1 cellular context compared by ENCODE assay signal in genomic region chr3:4493008-4493930, GRCh38.
A peak's percentile ranks its signal among the peaks of the same experiment; 100 is the strongest.
TF ChIP-seq lines count a peak whose summit lies in the region.

Gene ITPR1, plus strand, starts transcription at chr3:4493348. Its CDS starts 23,144 bp downstream, at chr3:4516492.

TF ChIP-seq in HepG2, 621 proteins besides CTCF, POLR2A, EP300 and RAD21 (continued from another document and continues in another):
- no peak for TF ChIP-seq GRHL1 (CRISPR knock-in tag; conservative IDR thresholded peaks at IDR 0.05)
- no peak for TF ChIP-seq ETS1 (CRISPR knock-in tag; IDR thresholded peaks at IDR 0.05)
- TF ChIP-seq THAP9 (CRISPR knock-in tag; IDR thresholded peaks at IDR 0.05; ENCODE audit: borderline replicate concordance): peak; percentile 44; the same call in 1 of the 2 replicates
- no peak for TF ChIP-seq ZEB1 (IDR thresholded peaks at IDR 0.05; ENCODE audit: insufficient replicate concordance, low read depth)
- TF ChIP-seq ZNF557 (CRISPR knock-in tag; IDR thresholded peaks at IDR 0.05): peak; percentile 60; the same call in 1 of the 2 replicates
- TF ChIP-seq RBM39 (IDR thresholded peaks at IDR 0.05; ENCODE audit: low read depth, low read length, poor library complexity, severe bottlenecking): peak; percentile 77
- TF ChIP-seq MEF2D (CRISPR knock-in tag; IDR thresholded peaks at IDR 0.05): peak; percentile 66
- TF ChIP-seq ZNF800 (CRISPR knock-in tag; IDR thresholded peaks at IDR 0.05): no peak
- TF ChIP-seq ZNF33A (CRISPR knock-in tag; IDR thresholded peaks at IDR 0.05; ENCODE audit: borderline replicate concordance): no peak
- peak; percentile 65 for TF ChIP-seq TBL1XR1 (IDR thresholded peaks at IDR 0.05; ENCODE audit: borderline replicate concordance, low read length, partially characterized antibody)
- TF ChIP-seq PHF20 (CRISPR knock-in tag; IDR thresholded peaks at IDR 0.05): 0 out of 2 replicates have a peak, but pooled peaks have one; percentile 47
- TF ChIP-seq TCF7 (IDR thresholded peaks at IDR 0.05; ENCODE audit: low read depth): 0 out of 2 replicates have a peak, but pooled peaks have one; percentile 5
- TF ChIP-seq ZNF282 (IDR thresholded peaks at IDR 0.05; ENCODE audit: partially characterized antibody): no peak
- TF ChIP-seq SNAPC5 (CRISPR knock-in tag; IDR thresholded peaks at IDR 0.05; ENCODE audit: borderline replicate concordance): no peak
- TF ChIP-seq ISL2 (CRISPR knock-in tag; IDR thresholded peaks at IDR 0.05): peak; percentile 62; the same call in 1 of the 2 replicates
- no peak for TF ChIP-seq CEBPZ (IDR thresholded peaks at IDR 0.05; ENCODE audit: low read length)
- TF ChIP-seq HBP1 (CRISPR knock-in tag; IDR thresholded peaks at IDR 0.05; ENCODE audit: low read depth): no peak; the same call in 1 of the 2 replicates
- peak; percentile 89 for TF ChIP-seq MTERF4 (CRISPR knock-in tag; IDR thresholded peaks at IDR 0.05)
- peak; percentile 74; the same call in 1 of the 2 replicates for TF ChIP-seq IRF9 (CRISPR knock-in tag; IDR thresholded peaks at IDR 0.05; ENCODE audit: borderline replicate concordance)
- no peak for TF ChIP-seq TCF7L2 (IDR thresholded peaks at IDR 0.05; ENCODE audit: low read depth, low read length)
- no peak for TF ChIP-seq FLYWCH1 (CRISPR knock-in tag; IDR thresholded peaks at IDR 0.05)
- no peak for TF ChIP-seq ATM (IDR thresholded peaks at IDR 0.05; ENCODE audit: borderline replicate concordance)
- no peak for TF ChIP-seq HDAC6 (IDR thresholded peaks at IDR 0.05; ENCODE audit: low read depth, low read length)
- peak; percentile 65; the same call in 1 of the 2 replicates for TF ChIP-seq ZNF780A (CRISPR knock-in tag; IDR thresholded peaks at IDR 0.05)
- no peak; the same call in 1 of the 2 replicates for TF ChIP-seq RARG (CRISPR knock-in tag; IDR thresholded peaks at IDR 0.05; ENCODE audit: low read depth)
- TF ChIP-seq ZBTB21 (CRISPR knock-in tag; IDR thresholded peaks at IDR 0.05): no peak
- 0 out of 2 replicates have a peak, but pooled peaks have one; percentile 61 for TF ChIP-seq ZNF746 (CRISPR knock-in tag; IDR thresholded peaks at IDR 0.05)
- no peak for TF ChIP-seq KAT2B (IDR thresholded peaks at IDR 0.05; ENCODE audit: borderline replicate concordance, low read depth, low read length)
- TF ChIP-seq ZNF891 (CRISPR knock-in tag; IDR thresholded peaks at IDR 0.05): peak; percentile 17; the same call in 1 of the 2 replicates
- TF ChIP-seq USF2 (IDR thresholded peaks at IDR 0.05; ENCODE audit: low read depth, low read length): no peak
- 0 out of 2 replicates have a peak, but pooled peaks have one; percentile 38 for TF ChIP-seq USF2 (CRISPR knock-in tag; IDR thresholded peaks at IDR 0.05; ENCODE audit: borderline replicate concordance)
- no peak for TF ChIP-seq SNRNP70 (IDR thresholded peaks at IDR 0.05; ENCODE audit: low read depth, low read length)
- peak; percentile 72; the same call in 1 of the 2 replicates for TF ChIP-seq HOXA9 (CRISPR knock-in tag; IDR thresholded peaks at IDR 0.05; ENCODE audit: borderline replicate concordance)
- peak; percentile 66; the same call in 1 of the 2 replicates for TF ChIP-seq ZNF558 (CRISPR knock-in tag; IDR thresholded peaks at IDR 0.05; ENCODE audit: borderline replicate concordance)
- TF ChIP-seq ZFP36 (IDR thresholded peaks at IDR 0.05; ENCODE audit: borderline replicate concordance, low read depth, low read length, partially characterized antibody): no peak
- TF ChIP-seq ZNF468 (CRISPR knock-in tag; IDR thresholded peaks at IDR 0.05): no peak
- 0 out of 2 replicates have a peak, but pooled peaks have one; percentile 47 for TF ChIP-seq POGZ (CRISPR knock-in tag; IDR thresholded peaks at IDR 0.05)
- TF ChIP-seq ZBTB42 (CRISPR knock-in tag; IDR thresholded peaks at IDR 0.05): no peak
- no peak for TF ChIP-seq ZBTB33 (CRISPR knock-in tag; IDR thresholded peaks at IDR 0.05)
- peak; percentile 30; the same call in 1 of the 2 replicates for TF ChIP-seq CREB1 (IDR thresholded peaks at IDR 0.05)
- peak; percentile 79 for TF ChIP-seq CREB1 (CRISPR knock-in tag; IDR thresholded peaks at IDR 0.05)
- TF ChIP-seq ZNF331 (CRISPR knock-in tag; IDR thresholded peaks at IDR 0.05): peak; percentile 78; the same call in 1 of the 2 replicates
